ENCODE assay signal across 8 cellular contexts in the genomic region with DNA sequence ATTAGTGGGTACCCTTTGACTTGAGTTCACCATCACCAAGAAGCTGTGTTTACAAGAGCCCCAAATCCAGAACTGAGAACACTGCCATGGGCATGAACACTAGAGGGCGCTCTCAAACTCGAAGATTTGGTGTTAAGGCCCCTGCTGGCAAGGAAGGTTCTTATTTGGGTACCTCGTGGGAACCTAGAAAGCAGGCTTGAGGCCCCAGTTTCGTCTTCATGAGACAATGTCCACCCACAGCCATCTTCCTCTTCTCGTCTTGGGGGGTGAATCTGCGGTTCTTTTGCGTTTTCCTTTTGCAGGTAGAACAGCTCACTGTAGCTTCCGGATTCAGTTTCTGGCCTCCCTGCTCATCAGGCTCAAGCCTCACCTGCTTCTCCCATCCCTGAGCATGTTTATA.
DNase-seq lines count a peak whose midpoint lies in the region; ATAC-seq lines count a peak whose summit lies in the region.

No MANE protein-coding gene starts in this region.

- H3K9me3 ChIP-seq in adipocyte (ENCODE audit: control insufficient read depth, low read length): no peaks in the 10 kb centered on the region

- H3K4me3 ChIP-seq in adipocyte (ENCODE audit: low read length): no peak overlapping the region

- no peaks in the 10 kb centered on the region for H3K36me3 ChIP-seq in adipocyte (ENCODE audit: control insufficient read depth, insufficient read depth, low read length, severe bottlenecking)

- H3K9ac ChIP-seq in adipocyte (ENCODE audit: low read length): no peak overlapping the region

- peak; percentile 54 for ATAC-seq in GM19324 (IDR thresholded peaks at IDR 0.05; ENCODE audit: low FRiP score, unreplicated experiment)
- peak; percentile 73 for ATAC-seq in HG03159 (IDR thresholded peaks at IDR 0.05; ENCODE audit: unreplicated experiment)

- no peaks in the 10 kb centered on the region for H3K27me3 ChIP-seq in adipocyte (replicated peaks; ENCODE audit: control insufficient read depth, insufficient read depth, low read length)

- H3K4me1 ChIP-seq in adipocyte (ENCODE audit: control insufficient read depth, insufficient read depth, low read length): peaks cover 17% of the 10 kb centered on the region

- DNase-seq in DMS53 (lab: John Stamatoyannopoulos, UW): peak; percentile 60
- peak; percentile 68 for DNase-seq in NCI-H82 treated with DMSO at 0.1 percent for 48 hours (lab: John Stamatoyannopoulos, UW; ENCODE audit: unreplicated experiment)
- DNase-seq in adipocyte (ENCODE audit: low read depth): peak; percentile 41
- peak; percentile 65 for DNase-seq in iPS-NIHi11 (ENCODE audit: low spot score)
- peak in 4 of 6 experiments; percentile 4 to 36 (median 15) for DNase-seq in stimulated activated naive CD4-positive, alpha-beta T cell (lab: John Stamatoyannopoulos, UW)
- no peak for DNase-seq in occipital lobe (lab: John Stamatoyannopoulos, UW)
